5 cellular contexts compared by ENCODE assay signal in genomic region chr18:62166524-62166923, GRCh38. TPM values are rescaled to one million over a fixed set of nuclear protein-coding genes. Genes with fewer than 3 reads are reported as not detected.
A peak's percentile ranks its signal among the peaks of the same experiment; 100 is the strongest.
DNase-seq lines count a peak whose midpoint lies in the region; ATAC-seq, FAIRE-seq and TF ChIP-seq lines count a peak whose summit lies in the region.
"Not testable (repeated sequence)": the region's sequence is repeated elsewhere in the genome, so short reads cannot be mapped to it uniquely, and the experiment has no call there.

No MANE protein-coding gene starts in this region.

- not testable (repeated sequence) for TF ChIP-seq CTCF in D721Med (IDR thresholded peaks at IDR 0.05; ENCODE audit: insufficient read depth, missing control alignments); HEK293 (tag by site-specific recombination; IDR thresholded peaks at IDR 0.05); K562 (IDR thresholded peaks at IDR 0.05 in 2 of 3, conservative IDR thresholded peaks at IDR 0.05 in 1 of 3; ENCODE audit: insufficient read depth in 2 of 3, low read depth in 1 of 3, low read length in 3 of 3); prostate gland (IDR thresholded peaks at IDR 0.05)

- H4K20me1 ChIP-seq in K562 (replicated peaks; ENCODE audit: control insufficient read depth, insufficient read depth, low read length), result not testable (repeated sequence)

- not testable (repeated sequence) for H3K4me2 ChIP-seq in K562 (ENCODE audit: insufficient read depth, low read length)

- DNase-seq in D721Med (ENCODE audit: insufficient read length, low spot score); K562 (ENCODE audit: extremely low read depth in 1 of 4, low spot score in 3 of 4): not testable (repeated sequence)
- DNase-seq in DMS53 (lab: John Stamatoyannopoulos, UW), result peak; percentile 17
- DNase-seq in prostate gland (ENCODE audit: low spot score), result peak; percentile 13

- intact Hi-C loops in K562 (cut with micrococcal nuclease); prostate gland (cut with DNase I): not testable (repeated sequence)

- POLR2A ChIA-PET in HEK293 (lab: Yijun Ruan, JAX); K562 (lab: Yijun Ruan, JAX): not testable (repeated sequence)

- CTCF ChIA-PET in HEK293 (lab: Yijun Ruan, JAX), result interaction anchor here (0.6 to 0.7 kb wide), 2 partner anchors 36 to 762 kb away, joined by 3 read pairs; no protein-coding TSS in a partner anchor
- CTCF ChIA-PET in K562 (lab: Yijun Ruan, JAX; ENCODE audit: low intra/inter-chr PET ratio), result not testable (repeated sequence)

- not testable (repeated sequence) for ATAC-seq in K562

- not testable (repeated sequence) for H3K4me3 ChIP-seq in HEK293 (ENCODE audit: low read depth, low read length); K562; prostate gland

- not testable (repeated sequence) for TF ChIP-seq RAD21 in K562 (CRISPR knock-in tag; conservative IDR thresholded peaks at IDR 0.05 in 1 of 2, IDR thresholded peaks at IDR 0.05 in 1 of 2)

- not testable (repeated sequence) for H3K9me1 ChIP-seq in K562 (ENCODE audit: control insufficient read depth, insufficient read depth, low read length)

- not testable (repeated sequence) for H3K36me3 ChIP-seq in HEK293 (ENCODE audit: control insufficient read depth in 2 of 2, insufficient read depth in 1 of 2, low read length in 2 of 2); K562 (ENCODE audit: control insufficient read depth, insufficient read depth, low read length); prostate gland

- not testable (repeated sequence) for H3K9ac ChIP-seq in K562 (ENCODE audit: insufficient read depth in 1 of 2, low read depth in 2 of 2, low read length in 2 of 2)

- 86% methylated on average over 1 of the region's 1 CpG for WGBS in K562 (ENCODE audit: insufficient coverage, low coverage, missing lambda C conversion rate)
- 65% methylated on average over 1 of the region's 1 CpG for WGBS in prostate gland

- TF ChIP-seq EP300 in K562 (IDR thresholded peaks at IDR 0.05; ENCODE audit: low read length), result not testable (repeated sequence)

- H3K4me1 ChIP-seq in HEK293 (ENCODE audit: control insufficient read depth, insufficient read depth, low read length); K562 (replicated peaks in 1 of 2; ENCODE audit: control insufficient read depth in 2 of 2, insufficient read depth in 2 of 2, low read length in 2 of 2); prostate gland (replicated peaks): not testable (repeated sequence)

- H3K79me2 ChIP-seq in K562 (ENCODE audit: control insufficient read depth, insufficient read depth, low read length), result not testable (repeated sequence)

- TF ChIP-seq POLR2A in K562 (conservative IDR thresholded peaks at IDR 0.05); prostate gland (IDR thresholded peaks at IDR 0.05): not testable (repeated sequence)

- in situ Hi-C loops in K562 (cut with MboI), result not testable (repeated sequence)

- not testable (repeated sequence) for BruUV-seq in K562 (replicated peaks; lab: Mats Ljungman, UMichigan)

- H3K27me3 ChIP-seq in K562 (ENCODE audit: control insufficient read depth in 2 of 2, insufficient read depth in 2 of 2, low read length in 2 of 2); prostate gland (replicated peaks; ENCODE audit: insufficient read depth): not testable (repeated sequence)

- H3K9me3 ChIP-seq in HEK293 (ENCODE audit: control insufficient read depth, insufficient read depth, low read depth, low read length); K562 (replicated peaks; ENCODE audit: control insufficient read depth, insufficient read depth, low read depth, low read length); prostate gland: not testable (repeated sequence)

- peak; percentile 90 for FAIRE-seq in D721Med (lab: Jason Lieb, UNC)
- not testable (repeated sequence) for FAIRE-seq in K562 (lab: Jason Lieb, UNC)

- H3K27ac ChIP-seq in HEK293 (ENCODE audit: extremely low read depth, low read depth, low read length); K562 (ENCODE audit: extremely low read depth, low read depth, low read length): not testable (repeated sequence)
- peak overlapping the region in 1 of 2 donors; percentile 48 for H3K27ac ChIP-seq in prostate gland

- H2AFZ ChIP-seq in K562 (ENCODE audit: low read depth, low read length), result not testable (repeated sequence)

TF ChIP-seq in HEK293, 187 proteins besides CTCF, POLR2A, EP300 and RAD21:
- 0 out of 2 replicates have a peak, but pooled peaks have one; percentile 41 for TF ChIP-seq ZNF580 (tag by site-specific recombination; IDR thresholded peaks at IDR 0.05)
- TF ChIP-seq ZNF146 (tag by site-specific recombination; IDR thresholded peaks at IDR 0.05), result peak; percentile 80

TF ChIP-seq in K562, 482 proteins besides CTCF, POLR2A, EP300 and RAD21:
- 0 out of 2 replicates have a peak, but pooled peaks have one; percentile 25 for TF ChIP-seq BCOR (IDR thresholded peaks at IDR 0.05)
- TF ChIP-seq ZNF146 (CRISPR knock-in tag; IDR thresholded peaks at IDR 0.05; ENCODE audit: unreplicated experiment), result peak; percentile 61

RNA-seq across cellular contexts. Expression of gene PIGN, which starts 20.3 kb away (rescaled TPM):
- total RNA-seq in K562 (2011; cell fraction: chromatin; rRNA removed; ENCODE audit: low replicate concordance), result 60.2 and 142 TPM in 2 replicates
- 26.5 and 31.6 TPM in 2 replicates for total RNA-seq in K562 (2011; cell fraction: nucleolus; rRNA removed)
- total RNA-seq in K562 (2011; cell fraction: nucleoplasm; rRNA removed), result 64.9 and 92.9 TPM in 2 replicates
- total RNA-seq in K562 (2014; rRNA removed) (12.3 and 17.3 TPM in 2 replicates), K562 (2014; rRNA removed; fragmentation: Illumina TruSeq; extraction: Trizol) (24.8 and 28.4 TPM in 2 replicates), K562 (2015; rRNA removed; fragmentation: Illumina TruSeq; extraction: Trizol) (17.1 and 20.4 TPM in 2 replicates), K562 (2021) (20.6 and 22.7 TPM in 2 replicates), prostate gland (10 to 100 TPM; 30.3 to 39.6 TPM)
- polyA plus RNA-seq in K562 (2011; rRNA removed) (20.6 and 25.6 TPM in 2 replicates), K562 (2014; fragmentation: Illumina TruSeq; extraction: Trizol) (9.9 TPM in 2 replicates), K562 (2014; fragmentation: Nextera tagmentation; extraction: Ambion mirVana) (10 to 100 TPM; 14.6 to 15.2 TPM), K562 (2014; rRNA removed) (11.3 and 12.3 TPM in 2 replicates)
- polyA plus RNA-seq in K562 (2011; cell fraction: cytosol; rRNA removed), result 4.5 and 17.6 TPM in 2 replicates
- 11.0 and 14.0 TPM in 2 replicates for polyA plus RNA-seq in K562 (2011; cell fraction: nucleus; rRNA removed)
- 10.4 and 11.0 TPM in 2 replicates for polyA plus RNA-seq in K562 (2012)
- 131 and 146 TPM in 2 replicates for polyA minus RNA-seq in K562 (2011; rRNA and poly(A)+ RNA removed)
- 15.7 and 16.8 TPM in 2 replicates for polyA minus RNA-seq in K562 (2011; cell fraction: cytosol; rRNA and poly(A)+ RNA removed)
- polyA minus RNA-seq in K562 (2011; cell fraction: nucleus; rRNA and poly(A)+ RNA removed), result 52.0 and 80.2 TPM in 2 replicates

RNA-seq across cellular contexts. Expression of gene RELCH, which starts 20.5 kb away (rescaled TPM):
- 30.6 and 57.6 TPM in 2 replicates for total RNA-seq in K562 (2011; cell fraction: chromatin; rRNA removed; ENCODE audit: low replicate concordance)
- 17.1 and 20.7 TPM in 2 replicates for total RNA-seq in K562 (2011; cell fraction: nucleolus; rRNA removed)
- total RNA-seq in K562 (2011; cell fraction: nucleoplasm; rRNA removed), result 25.0 and 26.9 TPM in 2 replicates
- total RNA-seq in K562 (2014; rRNA removed) (7.6 and 8.2 TPM in 2 replicates), K562 (2014; rRNA removed; fragmentation: Illumina TruSeq; extraction: Trizol) (12.2 and 13.3 TPM in 2 replicates), K562 (2015; rRNA removed; fragmentation: Illumina TruSeq; extraction: Trizol) (13.6 and 15.3 TPM in 2 replicates), K562 (2021) (9.1 and 10.1 TPM in 2 replicates), prostate gland (10 to 100 TPM; 34.8 to 49.0 TPM)
- polyA plus RNA-seq in K562 (2011; rRNA removed) (9.6 and 10.4 TPM in 2 replicates), K562 (2014; fragmentation: Illumina TruSeq; extraction: Trizol) (6.6 and 8.3 TPM in 2 replicates), K562 (2014; fragmentation: Nextera tagmentation; extraction: Ambion mirVana) (1 to 10 TPM; 1.4 to 2.0 TPM), K562 (2014; rRNA removed) (4.2 and 4.3 TPM in 2 replicates)
- polyA plus RNA-seq in K562 (2011; cell fraction: cytosol; rRNA removed), result 1.9 and 2.0 TPM in 2 replicates
- 34.2 and 35.4 TPM in 2 replicates for polyA plus RNA-seq in K562 (2011; cell fraction: nucleus; rRNA removed)
- polyA plus RNA-seq in K562 (2012), result 4.5 and 7.1 TPM in 2 replicates
- 51.0 and 52.5 TPM in 2 replicates for polyA minus RNA-seq in K562 (2011; rRNA and poly(A)+ RNA removed)
- 10.3 and 11.6 TPM in 2 replicates for polyA minus RNA-seq in K562 (2011; cell fraction: cytosol; rRNA and poly(A)+ RNA removed)
- 62.6 and 109 TPM in 2 replicates for polyA minus RNA-seq in K562 (2011; cell fraction: nucleus; rRNA and poly(A)+ RNA removed)
